24 cellular contexts compared by ENCODE assay signal in the genomic region with DNA sequence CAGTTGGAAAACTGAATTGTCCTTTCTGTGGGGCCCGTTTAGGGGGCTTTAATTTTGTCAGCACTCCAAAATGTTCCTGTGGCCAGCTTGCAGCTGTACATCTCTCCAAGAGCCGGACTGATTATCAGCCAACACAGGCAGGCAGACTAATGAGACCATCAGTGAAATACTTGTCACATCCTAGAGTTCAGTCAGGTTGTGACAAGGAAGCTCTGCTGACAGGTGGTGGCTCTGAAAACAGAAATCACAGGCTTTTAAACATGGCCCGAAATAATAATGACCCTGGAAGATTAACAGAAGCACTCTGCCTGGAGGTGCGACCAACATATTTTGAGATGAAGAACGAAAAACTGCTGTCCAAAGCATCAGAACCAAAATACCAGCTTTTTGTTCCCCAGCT. TPM values are rescaled to one million over a fixed set of nuclear protein-coding genes. Genes with fewer than 3 reads are reported as not detected.
DNase-seq lines count a peak whose midpoint lies in the region; ATAC-seq and TF ChIP-seq lines count a peak whose summit lies in the region.
"Had no signal": no experiment of that assay in that cellular context is flagged by ENCODE, and none has a peak within 500 bp of the region (broad histone marks: within the 10 kb centered on the region; RNA-seq: fewer than 3 reads in every experiment).

No MANE protein-coding gene starts in this region.

- H3K27ac Mint-ChIP-seq in MCF 10A (ENCODE audit: low read depth, unreplicated experiment) (no peak overlapping the region), Calu3 (ENCODE audit: unreplicated experiment) (no peak overlapping the region)
- H3K27ac Mint-ChIP-seq: activated T-cell treated with anti-CD3 and anti-CD28 coated beads, Interleukin-2, amount 50 U/mL, for 72 hours; progenitor cell of endocrine pancreas; stimulated activated memory B cell treated with anti-CD40 and anti-IgM and Interleukin-4, amounts not matched to agents 10 μg/mL and 1 μg/mL and 100 μg/mL, for 72 hours had no signal

- H3K4me1 Mint-ChIP-seq in MCF 10A (ENCODE audit: insufficient read depth, unreplicated experiment) (peaks cover 18% of the 10 kb centered on the region), Calu3 (ENCODE audit: low read depth, unreplicated experiment) (peaks cover 9% of the 10 kb centered on the region)
- H3K4me1 Mint-ChIP-seq: stimulated activated memory B cell treated with anti-CD40 and anti-IgM and Interleukin-4, amounts not matched to agents 10 μg/mL and 1 μg/mL and 100 μg/mL, for 72 hours had no signal

- intact Hi-C loops in MCF 10A (cut with micrococcal nuclease) = no loop called here
- intact Hi-C loops in breast epithelium (cut with DNase I; ENCODE audit: low total_unique reads) = no loop called here
- intact Hi-C loops in mucosa of descending colon (cut with DNase I, micrococcal nuclease) = no loop called here
- intact Hi-C loops in Calu3 (cut with micrococcal nuclease; ENCODE audit: unreplicated experiment) = no loop called here

- BruUV-seq in MCF 10A (replicated peaks; lab: Mats Ljungman, UMichigan) (TSS peak; percentile 47), Calu3 (replicated peaks; lab: Mats Ljungman, UMichigan) (no TSS peak)

- H3K27me3 Mint-ChIP-seq in MCF 10A (ENCODE audit: insufficient read depth, unreplicated experiment) (no peaks in the 10 kb centered on the region), Calu3 (ENCODE audit: unreplicated experiment) (no peaks in the 10 kb centered on the region)
- H3K27me3 Mint-ChIP-seq: progenitor cell of endocrine pancreas; stimulated activated memory B cell treated with anti-CD40 and anti-IgM and Interleukin-4, amounts not matched to agents 10 μg/mL and 1 μg/mL and 100 μg/mL, for 72 hours had no signal

- no peak for ATAC-seq in mucosa of descending colon
- ATAC-seq: activated T-cell treated with anti-CD3 and anti-CD28 coated beads, Interleukin-2, amount 50 U/mL, for 72 hours; gastroesophageal sphincter; GM23338; left colon; stimulated activated memory B cell treated with anti-CD40 and anti-IgM and Interleukin-4, amounts not matched to agents 10 μg/mL and 1 μg/mL and 100 μg/mL, for 72 hours had no signal

- TF ChIP-seq CTCF in MCF 10A (IDR thresholded peaks at IDR 0.05; ENCODE audit: unreplicated experiment) (no peak), breast epithelium (IDR thresholded peaks at IDR 0.05) (no peak), mucosa of descending colon (IDR thresholded peaks at IDR 0.05) (no peak), Calu3 (IDR thresholded peaks at IDR 0.05; ENCODE audit: unreplicated experiment) (no peak)

- CTCF ChIA-PET in MCF 10A (lab: Yijun Ruan, JAX) = interaction anchor here (1.1 to 9.9 kb wide), 4 partner anchors 15 to 570 kb away, joined by 3 to 157 read pairs (median 14); no protein-coding TSS in a partner anchor
- CTCF ChIA-PET in Calu3 (lab: Charles Lee) = interaction anchor here (0.6 kb wide), 1 partner anchor 1738 kb away, joined by 4 read pairs; no protein-coding TSS in a partner anchor

- H3K9me3 Mint-ChIP-seq in MCF 10A (ENCODE audit: unreplicated experiment) = no peaks in the 10 kb centered on the region
- no peaks in the 10 kb centered on the region for H3K9me3 Mint-ChIP-seq in Calu3 (ENCODE audit: low read depth, unreplicated experiment)
- H3K9me3 Mint-ChIP-seq: activated T-cell treated with anti-CD3 and anti-CD28 coated beads, Interleukin-2, amount 50 U/mL, for 72 hours; GM23338; stimulated activated memory B cell treated with anti-CD40 and anti-IgM and Interleukin-4, amounts not matched to agents 10 μg/mL and 1 μg/mL and 100 μg/mL, for 72 hours had no signal

- DNase-seq in MCF 10A (ENCODE audit: unreplicated experiment) (no peak), breast epithelium (ENCODE audit: low spot score in 2 of 2) (no peak), astrocyte of the hippocampus (ENCODE audit: low read depth, low spot score) (peak; percentile 27), medulla oblongata (ENCODE audit: extremely low spot score) (peak; percentile 30), substantia nigra (lab: John Stamatoyannopoulos, UW) (peak in 4 of 49 donors; percentile 4 to 35 (median 13)), mucosa of descending colon (no peak), Calu3 (no peak)
- DNase-seq in stimulated activated CD4-positive, alpha-beta T cell treated with anti-CD3 and anti-CD28 coated beads, Interleukin-4, amount 100 ng/mL, for 24 hours = no peak
- DNase-seq: activated CD4-positive, alpha-beta T cell treated with anti-CD3 and anti-CD28 coated beads, Interleukin-2, amount 50 U/mL, for 48 hours; activated CD4-positive, CD25-positive, alpha-beta regulatory T cell treated with anti-CD3 and anti-CD28 coated beads, Interleukin-2, amount 50 U/mL, for 72 hours; activated T-cell treated with anti-CD3 and anti-CD28 coated beads, Interleukin-2, amount 50 U/mL, for 72 hours; DMS79; GDM1; IMR-90; left colon; mesenchymal stem cell; NCI-H1694 treated with DMSO at 0.1 percent for 48 hours; SHP77; uterus had no signal

- H3K4me3 ChIP-seq in breast epithelium (no peak overlapping the region), mucosa of descending colon (no peak overlapping the region)
- H3K4me3 ChIP-seq: gastroesophageal sphincter, GM23338, uterus had no signal

- H3K27ac ChIP-seq in breast epithelium (no peak overlapping the region), substantia nigra (ENCODE audit: low read depth, low read length, poor library complexity, severe bottlenecking) (peak overlapping the region; percentile 66)
- H3K27ac ChIP-seq: gastroesophageal sphincter, uterus had no signal

- H3K36me3 ChIP-seq in breast epithelium (no peaks in the 10 kb centered on the region), mucosa of descending colon (ENCODE audit: low read depth) (no peaks in the 10 kb centered on the region)
- H3K36me3 ChIP-seq: uterus had no signal

- H3K9me3 ChIP-seq in breast epithelium (no peaks in the 10 kb centered on the region), mucosa of descending colon (no peaks in the 10 kb centered on the region)
- H3K9me3 ChIP-seq: gastroesophageal sphincter, uterus had no signal

- TF ChIP-seq POLR2A in breast epithelium (IDR thresholded peaks at IDR 0.05) = no peak

- POLR2A ChIA-PET in MCF 10A (lab: Yijun Ruan, JAX) = no interaction called here

- H3K4me1 ChIP-seq in breast epithelium (no peaks in the 10 kb centered on the region), mucosa of descending colon (ENCODE audit: low read depth) (no peaks in the 10 kb centered on the region)
- H3K4me1 ChIP-seq: gastroesophageal sphincter, uterus had no signal

- H3K4me3 Mint-ChIP-seq in MCF 10A (ENCODE audit: unreplicated experiment) (no peak overlapping the region), Calu3 (ENCODE audit: low read depth, unreplicated experiment) (no peak overlapping the region)
- H3K4me3 Mint-ChIP-seq: activated T-cell treated with anti-CD3 and anti-CD28 coated beads, Interleukin-2, amount 50 U/mL, for 72 hours; GM23338; stimulated activated memory B cell treated with anti-CD40 and anti-IgM and Interleukin-4, amounts not matched to agents 10 μg/mL and 1 μg/mL and 100 μg/mL, for 72 hours had no signal

- no peaks in the 10 kb centered on the region for H3K27me3 ChIP-seq in breast epithelium
- H3K27me3 ChIP-seq: gastroesophageal sphincter, uterus had no signal

- peaks cover 4% of the 10 kb centered on the region for H3K36me3 Mint-ChIP-seq in MCF 10A (ENCODE audit: insufficient read depth, unreplicated experiment)
- no peaks in the 10 kb centered on the region for H3K36me3 Mint-ChIP-seq in Calu3 (ENCODE audit: insufficient read depth, unreplicated experiment)
- H3K36me3 Mint-ChIP-seq: stimulated activated memory B cell treated with anti-CD40 and anti-IgM and Interleukin-4, amounts not matched to agents 10 μg/mL and 1 μg/mL and 100 μg/mL, for 72 hours had no signal

RNA-seq across cellular contexts. Expression of a gene that starts 47.9 kb away (rescaled TPM):
- 6.0 and 7.4 TPM in 2 replicates for total RNA-seq in MCF 10A (2022)
- total RNA-seq in breast epithelium = 10 to 100 TPM; 14.4 to 22.7 (median 16.2) TPM
- 10 to 100 TPM in 1 of 3 donors, 1 to 10 TPM in 1, under 1 TPM in 1; 0.96 to 15.0 (median 2.8) TPM for total RNA-seq in mucosa of descending colon
- total RNA-seq in Calu3 (2022) = 2.1 and 2.4 TPM in 2 replicates
- total RNA-seq: activated T-cell treated with anti-CD3 and anti-CD28 coated beads, Interleukin-2, amount 50 U/mL, for 72 hours; T-helper 2 cell treated with Interferon-gamma antibody and Interleukin-4, amounts not matched to agents 100 ng/mL and 5 ng/mL, for 36 hours had no signal

Comparison
In these comparisons a context has a peak if more than half of its experiments do, and no peak if none do; other contexts are left out.
1. DNase-seq: peak in astrocyte of the hippocampus (single experiment) and medulla oblongata (single experiment); none in MCF 10A (single experiment), breast epithelium (0 of 2), mucosa of descending colon (0 of 3), Calu3 (single experiment) and stimulated activated CD4-positive, alpha-beta T cell treated with anti-CD3 and anti-CD28 coated beads, Interleukin-4, amount 100 ng/mL, for 24 hours (single experiment).